In the genomic region with DNA sequence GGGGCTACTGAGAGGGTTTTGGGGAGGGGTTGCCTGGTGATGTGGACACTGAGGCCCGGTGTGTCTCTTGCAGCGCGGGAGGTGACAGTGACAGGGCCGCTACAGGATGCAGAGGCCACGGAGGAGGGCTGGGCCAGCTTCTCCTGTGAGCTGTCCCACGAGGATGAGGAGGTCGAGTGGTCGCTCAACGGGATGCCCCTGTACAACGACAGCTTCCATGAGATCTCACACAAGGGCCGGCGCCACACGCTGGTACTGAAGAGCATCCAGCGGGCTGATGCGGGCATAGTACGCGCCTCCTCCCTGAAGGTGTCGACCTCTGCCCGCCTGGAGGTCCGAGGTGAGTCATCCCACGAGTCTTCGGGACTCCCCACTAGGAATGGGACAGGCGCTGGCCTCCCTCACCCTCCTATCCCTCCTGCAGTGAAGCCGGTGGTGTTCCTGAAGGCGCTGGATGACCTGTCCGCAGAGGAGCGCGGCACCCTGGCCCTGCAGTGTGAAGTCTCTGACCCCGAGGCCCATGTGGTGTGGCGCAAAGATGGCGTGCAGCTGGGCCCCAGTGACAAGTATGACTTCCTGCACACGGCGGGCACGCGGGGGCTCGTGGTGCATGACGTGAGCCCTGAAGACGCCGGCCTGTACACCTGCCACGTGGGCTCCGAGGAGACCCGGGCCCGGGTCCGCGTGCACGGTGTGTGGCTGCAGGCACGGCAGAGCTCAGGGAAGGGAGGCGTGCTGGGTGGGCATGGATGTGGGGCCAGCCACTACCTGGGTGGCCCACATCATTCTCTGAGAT, we compare ENCODE assay signal across 22 cellular contexts.
DNase-seq lines count a peak whose midpoint lies in the region; ATAC-seq and TF ChIP-seq lines count a peak whose summit lies in the region.
"Had no signal": no experiment of that assay in that cellular context is flagged by ENCODE, and none has a peak within 500 bp of the region (broad histone marks: within the 10 kb centered on the region; RNA-seq: fewer than 3 reads in every experiment).

No MANE protein-coding gene starts in this region.

- WGBS in psoas muscle, 3 donors: 86 to 89% (median 88%) methylated on average over 48 of the region's 48 CpGs

- H3K4me1 ChIP-seq in RWPE2 (ENCODE audit: insufficient read depth, poor library complexity, severe bottlenecking) (no peaks in the 10 kb centered on the region), psoas muscle (peaks cover 22% of the 10 kb centered on the region), PC-3 (ENCODE audit: insufficient read depth, low read length) (peaks cover 1% of the 10 kb centered on the region; the same call in 1 of the 2 replicates)

- H3K36me3 ChIP-seq in RWPE2 (ENCODE audit: low read depth): no peaks in the 10 kb centered on the region
- H3K36me3 ChIP-seq in psoas muscle (ENCODE audit: insufficient read depth in 1 of 2, low read depth in 1 of 2): peaks cover 2 to 97% of the 10 kb centered on the region in 2 donors
- peaks cover 3% of the 10 kb centered on the region; the same call in 1 of the 2 replicates for H3K36me3 ChIP-seq in PC-3 (ENCODE audit: low read depth, low read length)
- H3K36me3 ChIP-seq: SJSA1 had no signal

- no peaks in the 10 kb centered on the region for H3K79me2 ChIP-seq in PC-3 (ENCODE audit: low read length)

- no peaks in the 10 kb centered on the region for H4K20me1 ChIP-seq in PC-3 (ENCODE audit: low read length)

- TF ChIP-seq CTCF in RWPE2 (IDR thresholded peaks at IDR 0.05; ENCODE audit: poor library complexity, severe bottlenecking) (no peak), psoas muscle (IDR thresholded peaks at IDR 0.05) (no peak), PC-3 (conservative IDR thresholded peaks at IDR 0.05; ENCODE audit: low read depth, low read length) (no peak)

- no peak overlapping the region for H2AFZ ChIP-seq in PC-3 (ENCODE audit: low read length)

- H3K27ac ChIP-seq in RWPE2 (ENCODE audit: poor library complexity, severe bottlenecking) (no peak overlapping the region), psoas muscle (peak overlapping the region; percentile 78), PC-3 (ENCODE audit: low read length) (no peak overlapping the region)
- H3K27ac ChIP-seq: SJSA1 had no signal

- CTCF ChIA-PET in PC-3 (lab: Charles Lee): no interaction called here

- ATAC-seq in RWPE2 (ENCODE audit: low read depth): no peak
- peak in 2 of 4 donors; percentile 2 for ATAC-seq in psoas muscle
- no peak for ATAC-seq in GM18511 (IDR thresholded peaks at IDR 0.05; ENCODE audit: unreplicated experiment)
- ATAC-seq in PC-3: no peak
- ATAC-seq: activated CD4-positive, alpha-beta T cell treated with anti-CD3 and anti-CD28 coated beads for 36 hours; activated naive CD4-positive, alpha-beta T cell treated with anti-CD3 and anti-CD28 coated beads, Interleukin-2, amount 50 U/mL, for 72 hours; activated T-cell treated with anti-CD3 and anti-CD28 coated beads, Interleukin-2, amount 50 U/mL, for 72 hours; naive thymus-derived CD4-positive, alpha-beta T cell; stimulated activated naive B cell treated with anti-CD40 and anti-IgM and Interleukin-4, amounts not matched to agents 10 μg/mL and 1 μg/mL and 100 μg/mL, for 72 hours; T-cell had no signal

- no peak overlapping the region for H3K4me2 ChIP-seq in PC-3 (ENCODE audit: low read length)

- intact Hi-C loops in psoas muscle (cut with DNase I) (no loop called here), PC-3 (cut with micrococcal nuclease) (no loop called here)

- no peaks in the 10 kb centered on the region for H3K9me2 ChIP-seq in PC-3 (replicated peaks; ENCODE audit: low read length)

- BruUV-seq in PC-3 (replicated peaks; lab: Mats Ljungman, UMichigan): no TSS peak

- H3K9me3 ChIP-seq in RWPE2 (ENCODE audit: severe bottlenecking) (no peaks in the 10 kb centered on the region), psoas muscle (no peaks in the 10 kb centered on the region), PC-3 (ENCODE audit: low read length) (no peaks in the 10 kb centered on the region)
- H3K9me3 ChIP-seq: SJSA1 had no signal

- H3K4me3 ChIP-seq in RWPE2 (ENCODE audit: severe bottlenecking) (no peak overlapping the region), psoas muscle (no peak overlapping the region), PC-3 (ENCODE audit: low read length) (no peak overlapping the region)
- H3K4me3 ChIP-seq: SJSA1 had no signal

- no peaks in the 10 kb centered on the region for H3K27me3 ChIP-seq in RWPE2 (ENCODE audit: insufficient read depth, poor library complexity, severe bottlenecking)
- no peaks in the 10 kb centered on the region for H3K27me3 ChIP-seq in psoas muscle (ENCODE audit: insufficient read depth in 3 of 3, low read length in 2 of 3)
- no peaks in the 10 kb centered on the region for H3K27me3 ChIP-seq in PC-3 (ENCODE audit: low read length)

- no peak overlapping the region for H3K9ac ChIP-seq in PC-3 (ENCODE audit: low read length)

- POLR2A ChIA-PET in PC-3 (lab: Charles Lee; ENCODE audit: unreplicated experiment): no interaction called here

- H3F3A ChIP-seq in PC-3 (ENCODE audit: low read length, unreplicated experiment): no peaks in the 10 kb centered on the region

- DNase-seq in D341Med (ENCODE audit: low spot score) (peak; percentile 26), RWPE2 (ENCODE audit: low spot score) (peak; percentile 28), islet precursor cell (peak; percentile 46), psoas muscle (peak; percentile 21 to 67), PC-3 (no peak), mucosa of gallbladder (ENCODE audit: low spot score) (no peak)
- DNase-seq: activated CD4-positive, alpha-beta T cell treated with anti-CD3 and anti-CD28 coated beads for 36 hours; activated T-cell treated with anti-CD3 and anti-CD28 coated beads, Interleukin-2, amount 50 U/mL, for 72 hours; caudate nucleus; EL; HFFc6; mesenchymal stem cell; NCI-H2081 treated with DMSO at 0.1 percent for 48 hours; NCI-H446 treated with DMSO at 0.1 percent for 48 hours; stimulated activated CD4-positive, alpha-beta T cell treated with anti-CD3 and anti-CD28 coated beads, Interleukin-12 subunit alpha, Interleukin-12 subunit beta, amount 100 ng/mL, for 4 hours; stimulated activated CD4-positive, alpha-beta T cell treated with anti-CD3 and anti-CD28 coated beads, Interleukin-4, amount 100 ng/mL, for 24 hours; stimulated activated naive B cell treated with anti-CD40 and anti-IgM and Interleukin-4, amounts not matched to agents 10 μg/mL and 1 μg/mL and 100 μg/mL, for 72 hours had no signal

Comparison
In these comparisons a context has a peak if more than half of its experiments do, and no peak if none do; other contexts are left out.
1. DNase-seq: peak in D341Med (single experiment), RWPE2 (single experiment), islet precursor cell (single experiment) and psoas muscle (2 of 2); none in PC-3 (single experiment) and mucosa of gallbladder (single experiment).